30 cellular contexts compared by ENCODE assay signal in the genomic region with DNA sequence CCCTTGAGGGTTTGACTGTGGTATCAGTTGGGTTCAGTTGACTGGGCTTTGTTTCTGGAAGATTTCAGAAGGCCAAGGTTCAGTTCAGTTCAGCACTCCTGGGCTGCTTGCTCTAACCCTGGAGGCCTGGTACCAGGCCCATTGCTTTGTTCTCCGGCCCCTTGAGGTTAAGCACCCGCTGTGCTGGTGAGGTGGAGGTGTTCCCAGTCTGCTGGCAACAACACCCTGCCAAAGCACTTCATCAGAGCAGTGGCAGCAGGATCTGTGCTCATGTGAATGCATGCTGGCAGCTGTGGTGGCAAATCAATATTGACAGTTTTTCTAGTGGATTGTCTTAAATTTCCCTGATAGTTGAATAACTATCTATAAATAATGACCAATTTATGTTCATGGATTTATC. TPM values are rescaled to one million over a fixed set of nuclear protein-coding genes. Genes with fewer than 3 reads are reported as not detected.
DNase-seq lines count a peak whose midpoint lies in the region; ATAC-seq and TF ChIP-seq lines count a peak whose summit lies in the region.
"Had no signal": no experiment of that assay in that cellular context is flagged by ENCODE, and none has a peak within 500 bp of the region (broad histone marks: within the 10 kb centered on the region; RNA-seq: fewer than 3 reads in every experiment).

No MANE protein-coding gene starts in this region.

- H3K36me3 ChIP-seq in right atrium auricular region: no peaks in the 10 kb centered on the region
- H3K36me3 ChIP-seq: gastrocnemius medialis, prostate gland had no signal

- no peaks in the 10 kb centered on the region for H3K27me3 ChIP-seq in right atrium auricular region

- TF ChIP-seq CTCF in right atrium auricular region (IDR thresholded peaks at IDR 0.05): no peak

- peak; percentile 62 for DNase-seq in Right ventricle myocardium superior
- no peak for DNase-seq in right atrium auricular region (ENCODE audit: low spot score)
- peak; percentile 62 for DNase-seq in NCI-H2107 (lab: John Stamatoyannopoulos, UW)
- peak; percentile 78 for DNase-seq in NCI-H774 (lab: John Stamatoyannopoulos, UW)
- no peak for DNase-seq in hypothalamus (lab: John Stamatoyannopoulos, UW)
- DNase-seq in RPMI8226: no peak
- DNase-seq in GOT3 (lab: John Stamatoyannopoulos, UW): no peak
- no peak for DNase-seq in globus pallidus (ENCODE audit: low spot score)
- DNase-seq: activated B cell treated with CpG ODN at 0.5 μM for 24 hours; activated CD4-positive, alpha-beta T cell treated with anti-CD3 and anti-CD28 coated beads, Interleukin-2, amount 50 U/mL, for 1 hour; activated effector memory CD4-positive, alpha-beta T cell treated with Interleukin-2 at 50 U/mL for 16 hours; activated T-cell treated with anti-CD3 and anti-CD28 coated beads, Interleukin-2, amount 50 U/mL, for 1 hour; CD4-positive, alpha-beta memory T cell; gastrocnemius medialis; H9; Kasumi-1; mammary epithelial cell; mucosa of descending colon; NCI-H748 treated with DMSO at 0.1 percent for 48 hours; occipital lobe; stimulated activated naive CD8-positive, alpha-beta T cell treated with anti-CD3 and anti-CD28 coated beads, Interleukin-15, amount 100 ng/mL, for 72 hours; T-helper 1 cell had no signal

- peaks cover 0 to 7% of the 10 kb centered on the region in 2 donors for H3K9me3 ChIP-seq in right atrium auricular region
- H3K9me3 ChIP-seq: gastrocnemius medialis, mucosa of descending colon, prostate gland had no signal

- H3K4me1 ChIP-seq in right atrium auricular region: no peaks in the 10 kb centered on the region
- H3K4me1 ChIP-seq: gastrocnemius medialis, prostate gland had no signal

- ATAC-seq in Right ventricle myocardium superior (ENCODE audit: poor library complexity): peak; percentile 96
- ATAC-seq: activated naive CD4-positive, alpha-beta T cell treated with anti-CD3 and anti-CD28 coated beads, Interleukin-2, amount 50 U/mL, for 72 hours; HepG2; mucosa of descending colon; natural killer cell treated with Interleukin-12 subunit alpha and Interleukin-12 subunit beta and Interleukin-15 and Interleukin-18, amount 100 ng/mL, for 72 hours; sciatic nerve; stimulated activated naive CD8-positive, alpha-beta T cell treated with anti-CD3 and anti-CD28 coated beads, Interleukin-15, amount 100 ng/mL, for 72 hours had no signal

- no peak overlapping the region for H3K4me3 ChIP-seq in right atrium auricular region
- H3K4me3 ChIP-seq: gastrocnemius medialis, mucosa of descending colon, prostate gland had no signal

- no peak overlapping the region for H3K27ac ChIP-seq in right atrium auricular region
- H3K27ac ChIP-seq: gastrocnemius medialis, prostate gland had no signal

- intact Hi-C loops in Right ventricle myocardium superior (cut with DNase I): no loop called here

RNA-seq across cellular contexts. Expression of gene SCGB1D1, which starts 3.8 kb away (rescaled TPM):
- total RNA-seq in Right ventricle myocardium superior (not detected), right atrium auricular region (not detected)
- total RNA-seq: activated B cell treated with CpG ODN at 0.5 μM for 24 hours; activated naive CD4-positive, alpha-beta T cell treated with anti-CD3 and anti-CD28 coated beads, Interleukin-2, amount 50 U/mL, for 72 hours; CD4-positive, alpha-beta memory T cell; fibroblast of lung; G401; gastrocnemius medialis; H9; HepG2; mammary epithelial cell; mucosa of descending colon; natural killer cell treated with Interleukin-12 subunit alpha and Interleukin-12 subunit beta and Interleukin-15 and Interleukin-18, amount 100 ng/mL, for 72 hours; occipital lobe; prostate gland; sciatic nerve; SK-MEL-5 had no signal

RNA-seq across cellular contexts. Expression of gene SCGB2A1, which starts 22.3 kb away (rescaled TPM):
- total RNA-seq in Right ventricle myocardium superior (not detected), right atrium auricular region (not detected)
- total RNA-seq: activated B cell treated with CpG ODN at 0.5 μM for 24 hours; activated naive CD4-positive, alpha-beta T cell treated with anti-CD3 and anti-CD28 coated beads, Interleukin-2, amount 50 U/mL, for 72 hours; CD4-positive, alpha-beta memory T cell; fibroblast of lung; G401; gastrocnemius medialis; H9; HepG2; mammary epithelial cell; natural killer cell treated with Interleukin-12 subunit alpha and Interleukin-12 subunit beta and Interleukin-15 and Interleukin-18, amount 100 ng/mL, for 72 hours; occipital lobe; sciatic nerve; SK-MEL-5 had no signal

RNA-seq across cellular contexts. Expression of gene SCGB1D2, which starts 55.8 kb away (rescaled TPM):
- total RNA-seq in Right ventricle myocardium superior: 3.7 TPM
- not detected for total RNA-seq in right atrium auricular region
- total RNA-seq: activated B cell treated with CpG ODN at 0.5 μM for 24 hours; activated naive CD4-positive, alpha-beta T cell treated with anti-CD3 and anti-CD28 coated beads, Interleukin-2, amount 50 U/mL, for 72 hours; CD4-positive, alpha-beta memory T cell; fibroblast of lung; G401; H9; HepG2; mammary epithelial cell; mucosa of descending colon; natural killer cell treated with Interleukin-12 subunit alpha and Interleukin-12 subunit beta and Interleukin-15 and Interleukin-18, amount 100 ng/mL, for 72 hours; occipital lobe; sciatic nerve had no signal

Comparison
In these comparisons a context has a peak if more than half of its experiments do, and no peak if none do; other contexts are left out.
1. DNase-seq: peak in Right ventricle myocardium superior (single experiment), NCI-H2107 (single experiment) and NCI-H774 (single experiment); none in right atrium auricular region (single experiment), hypothalamus (0 of 51), RPMI8226 (single experiment), GOT3 (single experiment) and globus pallidus (single experiment).